In the genomic region with DNA sequence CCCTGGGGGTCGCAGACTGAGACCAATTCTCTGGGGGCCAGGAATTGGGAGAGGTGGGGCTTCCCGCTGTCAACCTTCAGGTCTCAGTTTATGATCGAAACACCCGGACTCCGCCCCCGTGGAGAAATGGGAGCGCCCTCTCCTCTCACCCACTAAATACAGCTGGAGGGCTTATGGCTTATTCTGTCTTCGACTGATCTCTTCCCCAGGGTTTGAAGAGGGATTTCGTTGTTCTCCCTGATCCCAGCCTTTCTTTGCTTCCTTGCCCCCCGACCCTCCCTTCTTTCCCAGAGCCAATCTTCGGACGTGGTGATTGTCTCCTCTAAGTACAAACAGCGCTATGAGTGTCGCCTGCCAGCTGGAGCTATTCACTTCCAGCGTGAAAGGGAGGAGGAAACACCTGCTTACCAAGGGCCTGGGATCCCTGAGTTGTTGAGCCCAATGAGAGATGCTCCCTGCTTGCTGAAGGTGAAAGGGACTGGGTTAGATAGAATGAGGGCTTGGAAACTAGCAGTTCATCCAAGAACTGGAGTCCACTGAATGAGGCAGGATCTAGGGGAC, we compare ENCODE assay signal across 8 cellular contexts. TPM values are rescaled to one million over a fixed set of nuclear protein-coding genes. Genes with fewer than 3 reads are reported as not detected.
DNase-seq lines count a peak whose midpoint lies in the region; TF ChIP-seq lines count a peak whose summit lies in the region.

No MANE protein-coding gene starts in this region.

- POLR2A ChIA-PET in HEK293T (lab: Yijun Ruan, JAX), result interaction anchor here (0.8 to 1.6 kb wide), 4 partner anchors 10 to 111 kb away, joined by 3 to 4 read pairs (median 4); no protein-coding TSS in a partner anchor

- H3K4me3 ChIP-seq in foreskin fibroblast (ENCODE audit: low read depth in 1 of 2, low read length in 2 of 2), result peak overlapping the region; percentile 67 to 77

- DNase-seq in stimulated activated CD4-positive, alpha-beta T cell treated with anti-CD3 and anti-CD28 coated beads, Interleukin-15, amount 100 ng/mL, for 24 hours, result peak; percentile 35
- DNase-seq in stimulated activated CD4-positive, alpha-beta T cell treated with anti-CD3 and anti-CD28 coated beads, Interleukin-1b, Interleukin-23, amount 100 ng/mL, for 48 hours, result no peak
- DNase-seq in RKO (ENCODE audit: low spot score), result peak; percentile 12
- DNase-seq in foreskin fibroblast, result peak; percentile 1 to 31
- DNase-seq in pulmonary artery endothelial cell (ENCODE audit: low read depth, low spot score), result peak; percentile 17
- no peak for DNase-seq in HEK293T (ENCODE audit: extremely low spot score)
- no peak for DNase-seq in kidney glomerular epithelial cell (lab: John Stamatoyannopoulos, UW)
- no peak for DNase-seq in NCI-H774 (lab: John Stamatoyannopoulos, UW)

- CTCF ChIA-PET in HEK293T (lab: Yijun Ruan, JAX), result no interaction called here

- TF ChIP-seq CTCF in foreskin fibroblast (IDR thresholded peaks at IDR 0.05; ENCODE audit: low read depth, low read length), result no peak

TF ChIP-seq in HEK293T, 16 proteins besides CTCF, POLR2A, EP300 and RAD21:
- TF ChIP-seq, protein P1, sequence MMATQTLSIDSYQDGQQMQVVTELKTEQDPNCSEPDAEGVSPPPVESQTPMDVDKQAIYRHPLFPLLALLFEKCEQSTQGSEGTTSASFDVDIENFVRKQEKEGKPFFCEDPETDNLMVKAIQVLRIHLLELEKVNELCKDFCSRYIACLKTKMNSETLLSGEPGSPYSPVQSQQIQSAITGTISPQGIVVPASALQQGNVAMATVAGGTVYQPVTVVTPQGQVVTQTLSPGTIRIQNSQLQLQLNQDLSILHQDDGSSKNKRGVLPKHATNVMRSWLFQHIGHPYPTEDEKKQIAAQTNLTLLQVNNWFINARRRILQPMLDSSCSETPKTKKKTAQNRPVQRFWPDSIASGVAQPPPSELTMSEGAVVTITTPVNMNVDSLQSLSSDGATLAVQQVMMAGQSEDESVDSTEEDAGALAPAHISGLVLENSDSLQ (IDR thresholded peaks at IDR 0.05), result no peak
- TF ChIP-seq HDGF (IDR thresholded peaks at IDR 0.05; ENCODE audit: borderline replicate concordance), result no peak
TF ChIP-seq in HEK293T: peak in this region for 0.

RNA-seq across cellular contexts. Expression of gene OS9, which starts 0.6 kb away (rescaled TPM):
- 194 and 222 TPM in 2 replicates for total RNA-seq in pulmonary artery endothelial cell

RNA-seq across cellular contexts. Expression of gene AGAP2, which starts 44.0 kb away (rescaled TPM):
- total RNA-seq in pulmonary artery endothelial cell, result 0.07 and 0.11 TPM in 2 replicates

RNA-seq across cellular contexts. Expression of gene TSPAN31, which starts 50.3 kb away (rescaled TPM):
- 37.7 and 48.0 TPM in 2 replicates for total RNA-seq in pulmonary artery endothelial cell

RNA-seq across cellular contexts. Expression of gene CDK4, which starts 57.6 kb away (rescaled TPM):
- 139 and 181 TPM in 2 replicates for total RNA-seq in pulmonary artery endothelial cell

Comparison
In these comparisons a context has a peak if more than half of its experiments do, and no peak if none do; other contexts are left out.
1. DNase-seq: peak in stimulated activated CD4-positive, alpha-beta T cell treated with anti-CD3 and anti-CD28 coated beads, Interleukin-15, amount 100 ng/mL, for 24 hours (single experiment), RKO (single experiment), foreskin fibroblast (2 of 2) and pulmonary artery endothelial cell (single experiment); none in stimulated activated CD4-positive, alpha-beta T cell treated with anti-CD3 and anti-CD28 coated beads, Interleukin-1b, Interleukin-23, amount 100 ng/mL, for 48 hours (single experiment), HEK293T (single experiment), kidney glomerular epithelial cell (single experiment) and NCI-H774 (single experiment).